ENCODE assay signal across 17 cellular contexts in the genomic region with DNA sequence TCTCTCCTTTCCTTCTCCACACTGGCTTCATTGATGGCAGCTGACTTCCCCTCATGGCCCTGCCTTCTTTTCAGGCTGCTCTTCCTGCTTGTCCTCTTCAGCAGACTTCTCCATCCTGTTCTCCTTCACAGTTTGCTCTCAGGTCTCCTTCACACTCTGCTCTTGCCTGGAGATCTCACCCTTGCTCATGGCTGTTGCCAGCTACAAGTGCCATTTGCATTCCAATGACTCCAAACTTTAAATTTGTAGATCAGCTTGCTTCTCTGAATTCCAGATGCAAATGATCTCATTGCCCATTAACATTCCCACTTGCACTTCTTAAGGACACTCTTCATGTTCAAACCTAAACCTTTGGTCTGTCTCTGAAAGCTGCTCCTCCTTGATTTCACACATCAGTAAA.
A peak's percentile ranks its signal among the peaks of the same experiment; 100 is the strongest.
DNase-seq lines count a peak whose midpoint lies in the region; ATAC-seq and TF ChIP-seq lines count a peak whose summit lies in the region.
"Had no signal": no experiment of that assay in that cellular context is flagged by ENCODE, and none has a peak within 500 bp of the region (broad histone marks: within the 10 kb centered on the region; RNA-seq: fewer than 3 reads in every experiment).

No MANE protein-coding gene starts in this region.

- H3K4me1 ChIP-seq in IMR-90 (ENCODE audit: control insufficient read depth, insufficient read depth, low read length) (peaks cover 5% of the 10 kb centered on the region; the same call in 1 of the 2 replicates), left ventricle myocardium inferior (no peaks in the 10 kb centered on the region)

- TF ChIP-seq RAD21 in IMR-90 (IDR thresholded peaks at IDR 0.05; ENCODE audit: low read length): no peak

- H3K4me3 Mint-ChIP-seq in CD14-positive monocyte: no peak overlapping the region
- no peak overlapping the region for H3K4me3 Mint-ChIP-seq in dendritic cell treated with granulocyte-macrophage colony-stimulating factor and Interleukin-4, amounts not matched to agents 40 ng/mL and 50 ng/mL, for 4 days
- no peak overlapping the region for H3K4me3 Mint-ChIP-seq in stimulated activated memory B cell treated with anti-CD40 and anti-IgM and Interleukin-4, amounts not matched to agents 10 μg/mL and 1 μg/mL and 100 μg/mL, for 72 hours
- H3K4me3 Mint-ChIP-seq: CD4-positive, alpha-beta memory T cell; HFFc6 had no signal

- H3K23ac ChIP-seq in IMR-90 (ENCODE audit: low read depth, low read length): no peak overlapping the region

- CTCF ChIA-PET in IMR-90 (lab: Yijun Ruan, JAX): no interaction called here

- no peaks in the 10 kb centered on the region for H3K79me1 ChIP-seq in IMR-90 (ENCODE audit: low read depth in 1 of 2, low read length in 2 of 2)

- no peaks in the 10 kb centered on the region for H3K9me1 ChIP-seq in IMR-90 (ENCODE audit: insufficient read depth, low read length)

- no peak overlapping the region for H3K9ac ChIP-seq in IMR-90 (ENCODE audit: low read depth, low read length)
- H3K9ac ChIP-seq: KMS-11 had no signal

- H4K5ac ChIP-seq in IMR-90 (ENCODE audit: low read depth, low read length): no peak overlapping the region

- H4K91ac ChIP-seq in IMR-90 (ENCODE audit: insufficient read depth, low read depth, low read length): no peak overlapping the region

- intact Hi-C loops in CD14-positive monocyte (cut with micrococcal nuclease) (loop anchor here (5.0 to 10.0 kb wide), 3 partner anchors 53 to 405 kb away; no protein-coding TSS in a partner anchor), IMR-90 (cut with micrococcal nuclease) (no loop called here), left ventricle myocardium inferior (cut with micrococcal nuclease) (no loop called here)
- intact Hi-C loops in dendritic cell treated with granulocyte-macrophage colony-stimulating factor and Interleukin-4, amounts not matched to agents 40 ng/mL and 50 ng/mL, for 4 days (cut with micrococcal nuclease): loop anchor here (5.0 kb wide), 1 partner anchor 90 kb away; no protein-coding TSS in a partner anchor

- H2BK120ac ChIP-seq in IMR-90 (ENCODE audit: low read depth, low read length): peak overlapping the region; percentile 27; the same call in 1 of the 2 replicates

- H3K27me3 Mint-ChIP-seq in CD14-positive monocyte (ENCODE audit: low read depth in 3 of 3): peaks cover 6 to 8% (median 8%) of the 10 kb centered on the region in 3 donors
- H3K27me3 Mint-ChIP-seq in dendritic cell treated with granulocyte-macrophage colony-stimulating factor and Interleukin-4, amounts not matched to agents 40 ng/mL and 50 ng/mL, for 4 days: peaks cover 8% of the 10 kb centered on the region
- H3K27me3 Mint-ChIP-seq in stimulated activated memory B cell treated with anti-CD40 and anti-IgM and Interleukin-4, amounts not matched to agents 10 μg/mL and 1 μg/mL and 100 μg/mL, for 72 hours: peaks cover 29% of the 10 kb centered on the region

- H3K4me2 ChIP-seq in IMR-90 (ENCODE audit: low read depth, low read length): no peak overlapping the region
- H3K4me2 ChIP-seq: KMS-11 had no signal

- no peak overlapping the region for H3K4me3 ChIP-seq in IMR-90 (ENCODE audit: insufficient read depth, low read depth, low read length)
- H3K4me3 ChIP-seq in left ventricle myocardium inferior: no peak overlapping the region

- peak overlapping the region; percentile 68 to 97 (median 95) for H3K27ac Mint-ChIP-seq in CD14-positive monocyte
- peak overlapping the region; percentile 88 for H3K27ac Mint-ChIP-seq in dendritic cell treated with granulocyte-macrophage colony-stimulating factor and Interleukin-4, amounts not matched to agents 40 ng/mL and 50 ng/mL, for 4 days
- peak overlapping the region; percentile 1 for H3K27ac Mint-ChIP-seq in stimulated activated memory B cell treated with anti-CD40 and anti-IgM and Interleukin-4, amounts not matched to agents 10 μg/mL and 1 μg/mL and 100 μg/mL, for 72 hours
- H3K27ac Mint-ChIP-seq: CD4-positive, alpha-beta memory T cell; HFFc6 had no signal

- no peak overlapping the region; the same call in 1 of the 2 replicates for H3K18ac ChIP-seq in IMR-90 (ENCODE audit: low read depth, low read length)

- no peak overlapping the region for H2AK5ac ChIP-seq in IMR-90 (ENCODE audit: low read depth, low read length)

- no peak for TF ChIP-seq CTCF in CD14-positive monocyte (IDR thresholded peaks at IDR 0.05)
- no peak for TF ChIP-seq CTCF in IMR-90 (conservative IDR thresholded peaks at IDR 0.05; ENCODE audit: low read depth, low read length)
- no peak for TF ChIP-seq CTCF in left ventricle myocardium inferior (IDR thresholded peaks at IDR 0.05; ENCODE audit: borderline replicate concordance)

- H3K4me1 Mint-ChIP-seq in CD14-positive monocyte: peaks cover 42% of the 10 kb centered on the region
- H3K4me1 Mint-ChIP-seq in dendritic cell treated with granulocyte-macrophage colony-stimulating factor and Interleukin-4, amounts not matched to agents 40 ng/mL and 50 ng/mL, for 4 days (ENCODE audit: low read depth): peaks cover 47% of the 10 kb centered on the region
- H3K4me1 Mint-ChIP-seq in stimulated activated memory B cell treated with anti-CD40 and anti-IgM and Interleukin-4, amounts not matched to agents 10 μg/mL and 1 μg/mL and 100 μg/mL, for 72 hours: peaks cover 33% of the 10 kb centered on the region

- dilution Hi-C loops in IMR-90 (cut with HindIII; ENCODE audit: low sequenced_read_pairs, unreplicated experiment): no loop called here

- peak overlapping the region; percentile 30; the same call in 1 of the 2 replicates for H2BK20ac ChIP-seq in IMR-90 (ENCODE audit: low read depth, low read length)

- no peaks in the 10 kb centered on the region for H4K20me1 ChIP-seq in IMR-90 (ENCODE audit: insufficient read depth, low read length)

- no peak overlapping the region for H3K27ac ChIP-seq in IMR-90 (ENCODE audit: insufficient read depth, low read length)
- H3K27ac ChIP-seq in left ventricle myocardium inferior (replicated peaks): no peak overlapping the region
- H3K27ac ChIP-seq: KMS-11, RWPE1 had no signal

- H4K8ac ChIP-seq in IMR-90 (ENCODE audit: low read depth in 2 of 2, low read length in 2 of 2): no peak overlapping the region

- peak overlapping the region; percentile 61 for H3K14ac ChIP-seq in IMR-90 (replicated peaks; ENCODE audit: low read depth, low read length)

- no peak overlapping the region for H3K56ac ChIP-seq in IMR-90 (ENCODE audit: extremely low read depth, insufficient read depth, low read length)

- no peak for TF ChIP-seq POLR2A in IMR-90 (IDR thresholded peaks at IDR 0.05; ENCODE audit: low read depth, low read length)

- DNase-seq in CD14-positive monocyte (ENCODE audit: low spot score): no peak
- no peak for DNase-seq in IMR-90
- DNase-seq in left ventricle myocardium inferior: no peak
- no peak for DNase-seq in activated T-cell treated with anti-CD3 and anti-CD28 coated beads for 4 hours
- DNase-seq: AML-193; Calu3; CD4-positive, alpha-beta memory T cell; HFFc6; NCI-H1092 treated with DMSO at 0.1 percent for 48 hours; NCI-H2081 treated with DMSO at 0.1 percent for 48 hours; NCI-H524 had no signal

- H3K27me3 ChIP-seq in IMR-90 (ENCODE audit: control insufficient read depth, insufficient read depth, low read length) (no peaks in the 10 kb centered on the region), left ventricle myocardium inferior (ENCODE audit: low read depth) (no peaks in the 10 kb centered on the region)

- H3K36me3 ChIP-seq in IMR-90 (ENCODE audit: control insufficient read depth, insufficient read depth, low read length) (no peaks in the 10 kb centered on the region), left ventricle myocardium inferior (no peaks in the 10 kb centered on the region)

- H2AFZ ChIP-seq in IMR-90 (replicated peaks; ENCODE audit: low read length, poor library complexity): peak overlapping the region; percentile 53

- peak overlapping the region; percentile 56; the same call in 1 of the 3 replicates for H2BK15ac ChIP-seq in IMR-90 (ENCODE audit: low read depth, low read length)

- ATAC-seq in IMR-90 (ENCODE audit: low read depth): no peak
- ATAC-seq in stimulated activated memory B cell treated with anti-CD40 and anti-IgM and Interleukin-4, amounts not matched to agents 10 μg/mL and 1 μg/mL and 100 μg/mL, for 72 hours: no peak
- ATAC-seq in GM19463 (IDR thresholded peaks at IDR 0.05; ENCODE audit: unreplicated experiment): no peak
- ATAC-seq: HepG2 had no signal

- in situ Hi-C loops in IMR-90 (cut with MboI; ENCODE audit: low sequenced_read_pairs): no loop called here

- H3K36me3 Mint-ChIP-seq in CD14-positive monocyte: peaks cover 2 to 5% of the 10 kb centered on the region in 2 donors
- no peaks in the 10 kb centered on the region for H3K36me3 Mint-ChIP-seq in dendritic cell treated with granulocyte-macrophage colony-stimulating factor and Interleukin-4, amounts not matched to agents 40 ng/mL and 50 ng/mL, for 4 days (ENCODE audit: low read depth)
- no peaks in the 10 kb centered on the region for H3K36me3 Mint-ChIP-seq in stimulated activated memory B cell treated with anti-CD40 and anti-IgM and Interleukin-4, amounts not matched to agents 10 μg/mL and 1 μg/mL and 100 μg/mL, for 72 hours

- BruUV-seq in IMR-90 (replicated peaks; lab: Mats Ljungman, UMichigan): no TSS peak

- H3K9me3 ChIP-seq in IMR-90 (ENCODE audit: control insufficient read depth, insufficient read depth, low read length) (peaks cover 4% of the 10 kb centered on the region; the same call in 1 of the 2 replicates), left ventricle myocardium inferior (replicated peaks) (peaks cover 7% of the 10 kb centered on the region)

- H3K9me3 Mint-ChIP-seq in CD14-positive monocyte: peaks cover 0 to 7% (median 2%) of the 10 kb centered on the region in 7 donors
- H3K9me3 Mint-ChIP-seq in dendritic cell treated with granulocyte-macrophage colony-stimulating factor and Interleukin-4, amounts not matched to agents 40 ng/mL and 50 ng/mL, for 4 days: no peaks in the 10 kb centered on the region
- H3K9me3 Mint-ChIP-seq in stimulated activated memory B cell treated with anti-CD40 and anti-IgM and Interleukin-4, amounts not matched to agents 10 μg/mL and 1 μg/mL and 100 μg/mL, for 72 hours: peaks cover 7% of the 10 kb centered on the region
- H3K9me3 Mint-ChIP-seq: HFFc6 had no signal

- peak overlapping the region; percentile 13 for H2BK5ac ChIP-seq in IMR-90 (ENCODE audit: low read depth, low read length, poor library complexity, severe bottlenecking)

- POLR2A ChIA-PET in IMR-90 (lab: Charles Lee; ENCODE audit: unreplicated experiment): no interaction called here

- peak overlapping the region; percentile 69; the same call in 1 of the 2 replicates for H3K4ac ChIP-seq in IMR-90 (ENCODE audit: low read depth, low read length)

- no peak overlapping the region for H2AK9ac ChIP-seq in IMR-90 (replicated peaks; ENCODE audit: low read depth, low read length, poor library complexity)

TF ChIP-seq in IMR-90, 13 proteins besides CTCF, POLR2A, EP300 and RAD21:
- TF ChIP-seq SMC3 (IDR thresholded peaks at IDR 0.05; ENCODE audit: low read depth, low read length) (no peak), RFX5 (IDR thresholded peaks at IDR 0.05; ENCODE audit: low read depth, low read length) (no peak)

Comparison
In these comparisons a context has a peak if more than half of its experiments do, and no peak if none do; other contexts are left out.
1. H3K27ac Mint-ChIP-seq: peak in every context shown above with its lines; median percentile 95 in CD14-positive monocyte; 88 in dendritic cell treated with granulocyte-macrophage colony-stimulating factor and Interleukin-4, amounts not matched to agents 40 ng/mL and 50 ng/mL, for 4 days; 1 in stimulated activated memory B cell treated with anti-CD40 and anti-IgM and Interleukin-4, amounts not matched to agents 10 μg/mL and 1 μg/mL and 100 μg/mL, for 72 hours.
2. intact Hi-C loops: an anchor here in CD14-positive monocyte (5.0 to 10.0 kb wide) and dendritic cell treated with granulocyte-macrophage colony-stimulating factor and Interleukin-4, amounts not matched to agents 40 ng/mL and 50 ng/mL, for 4 days (5.0 kb wide); none called in IMR-90 and left ventricle myocardium inferior.